ENCODE assay signal across 25 cellular contexts in the genomic region with DNA sequence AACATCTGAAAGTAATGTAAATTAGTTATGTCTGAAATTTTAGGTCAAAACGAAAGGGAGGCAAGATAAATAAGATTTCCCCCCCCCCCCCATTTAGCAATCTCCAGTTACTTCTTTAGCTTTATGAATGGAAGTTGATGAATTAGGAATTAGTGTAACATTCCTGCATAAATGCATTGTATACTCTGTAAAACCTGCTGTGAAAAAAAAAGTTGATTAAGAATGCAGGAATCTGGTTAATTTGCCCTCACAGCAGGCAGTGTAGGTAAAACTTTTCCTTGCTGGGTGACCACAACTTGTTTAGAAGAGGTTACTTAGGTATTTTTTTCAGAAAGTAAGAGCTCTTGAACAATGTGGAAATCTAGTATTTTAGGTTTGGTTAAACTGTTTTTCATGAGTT. TPM values are rescaled to one million over a fixed set of nuclear protein-coding genes. Genes with fewer than 3 reads are reported as not detected.
DNase-seq lines count a peak whose midpoint lies in the region; ATAC-seq, FAIRE-seq and TF ChIP-seq lines count a peak whose summit lies in the region.
"Had no signal": no experiment of that assay in that cellular context is flagged by ENCODE, and none has a peak within 500 bp of the region (broad histone marks: within the 10 kb centered on the region; RNA-seq: fewer than 3 reads in every experiment).

No MANE protein-coding gene starts in this region.

- H2BK15ac ChIP-seq in H9 (ENCODE audit: low read depth, low read length) (no peak overlapping the region), mesendoderm (replicated peaks; ENCODE audit: low read depth) (no peak overlapping the region)

- H3K4ac ChIP-seq in H9 (ENCODE audit: low read depth, low read length) (no peak overlapping the region), mesendoderm (ENCODE audit: low read depth, low read length) (no peak overlapping the region)

- H4K20me1 ChIP-seq in H9 (ENCODE audit: control insufficient read depth, insufficient read depth, insufficient read length) (no peaks in the 10 kb centered on the region), astrocyte (ENCODE audit: insufficient read depth, low read length) (no peaks in the 10 kb centered on the region)

- no peak overlapping the region for H3T11ph ChIP-seq in H9 (ENCODE audit: low read length)

- H3K27me3 Mint-ChIP-seq in H9 (ENCODE audit: low read depth), result peaks cover under 1% of the 10 kb centered on the region
- no peaks in the 10 kb centered on the region for H3K27me3 Mint-ChIP-seq in astrocyte (ENCODE audit: low read depth, unreplicated experiment)
- peaks cover 4% of the 10 kb centered on the region for H3K27me3 Mint-ChIP-seq in endothelial cell (ENCODE audit: unreplicated experiment)
- H3K27me3 Mint-ChIP-seq: CD8-positive, alpha-beta memory T cell had no signal

- H3K36me3 Mint-ChIP-seq in H9 (ENCODE audit: insufficient read depth in 1 of 3, low read depth in 3 of 3) (peaks cover 17 to 32% (median 27%) of the 10 kb centered on the region in 3 experiments), astrocyte (ENCODE audit: low read depth, unreplicated experiment) (peaks cover under 1% of the 10 kb centered on the region), endothelial cell (ENCODE audit: low read depth, unreplicated experiment) (peaks cover 6% of the 10 kb centered on the region)

- H3K4me1 Mint-ChIP-seq in H9 (peaks cover 55 to 59% of the 10 kb centered on the region in 2 experiments), astrocyte (ENCODE audit: low read depth, unreplicated experiment) (no peaks in the 10 kb centered on the region), endothelial cell (ENCODE audit: unreplicated experiment) (peaks cover 17% of the 10 kb centered on the region)
- H3K4me1 Mint-ChIP-seq: CD8-positive, alpha-beta memory T cell had no signal

- H3K23me2 ChIP-seq in H9 (ENCODE audit: insufficient read length, low read depth, low read length, poor library complexity, severe bottlenecking), result no peaks in the 10 kb centered on the region

- H2BK5ac ChIP-seq in H9 (ENCODE audit: insufficient read length, low read length) (no peak overlapping the region), mesendoderm (ENCODE audit: low read length) (no peak overlapping the region)

- H3K4me3 ChIP-seq in astrocyte (ENCODE audit: insufficient read depth, low read depth, low read length), result no peak overlapping the region
- no peak overlapping the region for H3K4me3 ChIP-seq in mesendoderm (ENCODE audit: low read length)
- H3K4me3 ChIP-seq in aorta (ENCODE audit: low read length in 2 of 2), result no peak overlapping the region
- no peak overlapping the region for H3K4me3 ChIP-seq in ovary
- H3K4me3 ChIP-seq: SJCRH30 had no signal

- H2AK5ac ChIP-seq in H9 (ENCODE audit: insufficient read length, low read length) (no peak overlapping the region), mesendoderm (ENCODE audit: low read length) (no peak overlapping the region)

- H3K23ac ChIP-seq in H9 (ENCODE audit: insufficient read length, low read depth, low read length) (no peak overlapping the region), mesendoderm (ENCODE audit: low read length) (no peak overlapping the region)

- H3K4me3 Mint-ChIP-seq in H9 (peak overlapping the region; percentile 48 to 68), astrocyte (ENCODE audit: unreplicated experiment) (no peak overlapping the region), endothelial cell (ENCODE audit: unreplicated experiment) (no peak overlapping the region)
- H3K4me3 Mint-ChIP-seq: CD8-positive, alpha-beta memory T cell; HFFc6 had no signal

- H4K5ac ChIP-seq in H9 (ENCODE audit: insufficient read length, low read depth, low read length) (no peak overlapping the region), mesendoderm (ENCODE audit: low read length) (no peak overlapping the region)

- TF ChIP-seq POLR2A in ovary (IDR thresholded peaks at IDR 0.05), result no peak

- peak; percentile 55 for DNase-seq in H9
- no peak for DNase-seq in astrocyte (ENCODE audit: low read depth)
- DNase-seq in iPS DF 19.7 (ENCODE audit: low read depth, low spot score), result peak; percentile 94
- peak; percentile 98 for DNase-seq in mesendoderm
- no peak for DNase-seq in aorta
- DNase-seq in ovary, result no peak
- no peak for DNase-seq in endothelial cell (ENCODE audit: low spot score)
- DNase-seq: Calu3; CD8-positive, alpha-beta memory T cell; DMS153; GF-D8; HFFc6; Kasumi-1; NCI-H1694; NCI-H2081; NCI-H2171; NCI-H345; NCI-H524; SJCRH30 had no signal

- no peaks in the 10 kb centered on the region for H3K27me3 ChIP-seq in H9 (ENCODE audit: insufficient read depth, low read length)
- no peaks in the 10 kb centered on the region for H3K27me3 ChIP-seq in astrocyte (ENCODE audit: insufficient read depth, low read length)
- no peaks in the 10 kb centered on the region for H3K27me3 ChIP-seq in mesendoderm (ENCODE audit: insufficient read depth, low read length, poor library complexity)
- H3K27me3 ChIP-seq in aorta (ENCODE audit: control insufficient read depth in 1 of 2, insufficient read depth in 2 of 2, low read length in 1 of 2), result no peaks in the 10 kb centered on the region
- peaks cover 4% of the 10 kb centered on the region for H3K27me3 ChIP-seq in ovary
- H3K27me3 ChIP-seq: SJCRH30 had no signal

- H3K79me1 ChIP-seq in H9 (ENCODE audit: insufficient read depth, low read depth, low read length, poor library complexity, severe bottlenecking), result no peaks in the 10 kb centered on the region
- H3K79me1 ChIP-seq in mesendoderm (ENCODE audit: low read length), result no peaks in the 10 kb centered on the region

- H3K4me1 ChIP-seq in H9 (ENCODE audit: insufficient read depth, low read length), result peaks cover 4% of the 10 kb centered on the region
- H3K4me1 ChIP-seq in astrocyte (ENCODE audit: insufficient read depth, low read length), result peaks cover 8% of the 10 kb centered on the region
- peaks cover 5% of the 10 kb centered on the region for H3K4me1 ChIP-seq in mesendoderm (ENCODE audit: control insufficient read depth, low read depth, low read length)
- H3K4me1 ChIP-seq in aorta (ENCODE audit: control insufficient read depth in 1 of 2, insufficient read depth in 2 of 2, low read length in 2 of 2), result no peaks in the 10 kb centered on the region
- H3K4me1 ChIP-seq in ovary (ENCODE audit: insufficient read depth), result no peaks in the 10 kb centered on the region
- H3K4me1 ChIP-seq: SJCRH30 had no signal

- no peak overlapping the region for H4K91ac ChIP-seq in H9 (ENCODE audit: insufficient read length, low read depth, low read length)

- H3K27ac ChIP-seq in H9 (ENCODE audit: insufficient read length, low read depth, low read length) (peak overlapping the region; percentile 79), astrocyte (ENCODE audit: low read depth, low read length) (no peak overlapping the region), mesendoderm (ENCODE audit: low read depth, low read length) (no peak overlapping the region), aorta (ENCODE audit: low read depth in 1 of 2, low read length in 2 of 2) (no peak overlapping the region), ovary (no peak overlapping the region)
- H3K27ac ChIP-seq: C4-2B, SJCRH30 had no signal

- no peak overlapping the region for H3K14ac ChIP-seq in H9 (ENCODE audit: insufficient read depth, low read length)

- no peak overlapping the region for H3K9ac ChIP-seq in H9 (ENCODE audit: extremely low read depth, insufficient read length, low read length)
- no peak overlapping the region for H3K9ac ChIP-seq in astrocyte (ENCODE audit: low read length)
- H3K9ac ChIP-seq in mesendoderm (ENCODE audit: low read length), result no peak overlapping the region

- no peak overlapping the region for H2BK20ac ChIP-seq in H9 (ENCODE audit: low read depth, low read length, poor library complexity, severe bottlenecking)

- WGBS in H9 (ENCODE audit: extremely low coverage, insufficient read length, low lambda C conversion rate), result no CpG with 5 or more reads among the region's 1 CpG
- WGBS in mesendoderm (ENCODE audit: extremely low coverage, insufficient coverage, low lambda C conversion rate), result no CpG with 5 or more reads among the region's 1 CpG
- whole genome bisulfite sequencing in aorta, 2 donors, result 26 to 31% methylated on average over 1 of the region's 1 CpG
- WGBS in ovary, 3 donors, result 34 to 48% (median 35%) methylated on average over 1 of the region's 1 CpG

- H4K8ac ChIP-seq in H9 (replicated peaks; ENCODE audit: insufficient read length, low read depth, low read length) (no peak overlapping the region), mesendoderm (ENCODE audit: low read depth, low read length) (no peak overlapping the region)

- FAIRE-seq in astrocyte (lab: Jason Lieb, UNC), result peak; percentile 75
- FAIRE-seq: A204.1, H54, HTR-8/SVneo, RCC 7860 had no signal

- intact Hi-C loops in aorta (cut with DNase I) (no loop called here), ovary (cut with DNase I) (no loop called here)

- H3K9me3 Mint-ChIP-seq in H9 (peaks cover under 1 to 7% of the 10 kb centered on the region in 2 experiments; a peak in 4 of 5 replicates), astrocyte (ENCODE audit: unreplicated experiment) (no peaks in the 10 kb centered on the region), endothelial cell (ENCODE audit: unreplicated experiment) (no peaks in the 10 kb centered on the region)
- H3K9me3 Mint-ChIP-seq: CD8-positive, alpha-beta memory T cell; HFFc6 had no signal

- ATAC-seq in aorta (ENCODE audit: low FRiP score) (no peak), HG02623 (IDR thresholded peaks at IDR 0.05; ENCODE audit: unreplicated experiment) (no peak)

- peak overlapping the region; percentile 92 to 99 (median 99) for H3K27ac Mint-ChIP-seq in H9
- no peak overlapping the region for H3K27ac Mint-ChIP-seq in astrocyte (ENCODE audit: unreplicated experiment)
- no peak overlapping the region for H3K27ac Mint-ChIP-seq in endothelial cell (ENCODE audit: unreplicated experiment)
- H3K27ac Mint-ChIP-seq: HFFc6 had no signal

- no peak overlapping the region for H3K56ac ChIP-seq in H9 (ENCODE audit: insufficient read length, low read depth, low read length)
- H3K56ac ChIP-seq in mesendoderm (ENCODE audit: low read length), result no peak overlapping the region

- no peak for TF ChIP-seq EP300 in ovary (IDR thresholded peaks at IDR 0.05)

- H3K9me3 ChIP-seq in H9 (ENCODE audit: control insufficient read depth, low read depth, low read length) (no peaks in the 10 kb centered on the region), astrocyte (ENCODE audit: insufficient read depth, low read depth, low read length) (no peaks in the 10 kb centered on the region), aorta (ENCODE audit: control insufficient read depth, low read length) (no peaks in the 10 kb centered on the region), ovary (no peaks in the 10 kb centered on the region)
- H3K9me3 ChIP-seq: SJCRH30 had no signal

- H2BK120ac ChIP-seq in H9 (ENCODE audit: low read depth, low read length, poor library complexity, severe bottlenecking), result no peak overlapping the region
- H2BK120ac ChIP-seq in mesendoderm (ENCODE audit: low read depth, low read length), result no peak overlapping the region

- H3K4me2 ChIP-seq in H9 (ENCODE audit: insufficient read depth, insufficient read length, low read length) (peak overlapping the region; percentile 86), astrocyte (ENCODE audit: low read length) (no peak overlapping the region), mesendoderm (ENCODE audit: low read length) (no peak overlapping the region)

- TF ChIP-seq CTCF in H9 (conservative IDR thresholded peaks at IDR 0.05), result no peak
- no peak for TF ChIP-seq CTCF in astrocyte (IDR thresholded peaks at IDR 0.05; ENCODE audit: insufficient read depth, low read depth, low read length)
- TF ChIP-seq CTCF in ovary (IDR thresholded peaks at IDR 0.05), result no peak
- no peak for TF ChIP-seq CTCF in endothelial cell (IDR thresholded peaks at IDR 0.05; ENCODE audit: unreplicated experiment)

- H2BK12ac ChIP-seq in H9 (ENCODE audit: insufficient read length, low read depth, low read length), result no peak overlapping the region

- H3K79me2 ChIP-seq in H9 (ENCODE audit: insufficient read depth, low read length), result no peaks in the 10 kb centered on the region; the same call in 1 of the 2 replicates
- H3K79me2 ChIP-seq in astrocyte (ENCODE audit: insufficient read depth, low read length), result no peaks in the 10 kb centered on the region
- peaks cover under 1% of the 10 kb centered on the region for H3K79me2 ChIP-seq in mesendoderm (ENCODE audit: control insufficient read depth, insufficient read depth, low read length)

- peaks cover 15% of the 10 kb centered on the region for H3K36me3 ChIP-seq in astrocyte (ENCODE audit: insufficient read depth, low read length)
- peaks cover under 1% of the 10 kb centered on the region for H3K36me3 ChIP-seq in mesendoderm (ENCODE audit: control insufficient read depth, insufficient read depth, low read length)
- peaks cover 2 to 9% of the 10 kb centered on the region in 2 donors for H3K36me3 ChIP-seq in aorta (ENCODE audit: control insufficient read depth in 1 of 2, insufficient read depth in 2 of 2, low read length in 1 of 2)
- H3K36me3 ChIP-seq in ovary, result no peaks in the 10 kb centered on the region

- H3K18ac ChIP-seq in H9 (ENCODE audit: insufficient read length, low read depth, low read length) (no peak overlapping the region), mesendoderm (ENCODE audit: low read length) (no peak overlapping the region)

- H2AFZ ChIP-seq in H9 (ENCODE audit: low read length) (no peak overlapping the region), astrocyte (ENCODE audit: low read depth, low read length) (no peak overlapping the region)

RNA-seq across cellular contexts. Expression of gene LARP7, which starts 15.3 kb away (rescaled TPM):
- total RNA-seq in H9 (2021) (33.8 and 37.0 TPM in 2 replicates), astrocyte (31.7 and 33.9 TPM in 2 replicates), aorta (10 to 100 TPM; 38.6 to 41.3 TPM), ovary (10 to 100 TPM; 25.0 to 47.1 (median 36.3) TPM), endothelial cell (ENCODE audit: unreplicated experiment) (36.8 TPM)
- polyA plus RNA-seq in mesendoderm (2013, experiment 1 of 2), result 135 TPM
- 145 TPM for polyA plus RNA-seq in mesendoderm (2013, experiment 2 of 2)
- polyA plus RNA-seq in aorta (10 to 100 TPM; 48.4 to 73.0 TPM), ovary (10 to 100 TPM; 39.4 to 42.3 TPM)

RNA-seq across cellular contexts. Expression of gene ZGRF1, which starts 15.5 kb away (rescaled TPM):
- total RNA-seq in H9 (2021) (32.9 and 38.3 TPM in 2 replicates), astrocyte (4.4 and 5.2 TPM in 2 replicates), aorta (1 to 10 TPM; 5.4 to 6.3 TPM), ovary (1 to 10 TPM; 4.2 to 6.1 (median 4.5) TPM), endothelial cell (ENCODE audit: unreplicated experiment) (15.6 TPM)
- 28.8 TPM for polyA plus RNA-seq in mesendoderm (2013, experiment 1 of 2)
- 27.5 TPM for polyA plus RNA-seq in mesendoderm (2013, experiment 2 of 2)
- polyA plus RNA-seq in aorta (1 to 10 TPM in 1 of 2 donors, not detected in 1; 2.9 TPM), ovary (1 to 10 TPM; 1.5 to 1.8 TPM)

Comparison
In these comparisons a context has a peak if more than half of its experiments do, and no peak if none do; other contexts are left out.
1. DNase-seq: peak in H9 (single experiment), iPS DF 19.7 (single experiment) and mesendoderm (single experiment); none in astrocyte (single experiment), aorta (0 of 2), ovary (0 of 5) and endothelial cell (single experiment).
2. H3K27ac Mint-ChIP-seq: peak in H9 (3 of 3); none in astrocyte (single experiment) and endothelial cell (single experiment).
3. H3K4me3 Mint-ChIP-seq: peak in H9 (2 of 2); none in astrocyte (single experiment) and endothelial cell (single experiment).